19 cellular contexts compared by ENCODE assay signal in the genomic region with DNA sequence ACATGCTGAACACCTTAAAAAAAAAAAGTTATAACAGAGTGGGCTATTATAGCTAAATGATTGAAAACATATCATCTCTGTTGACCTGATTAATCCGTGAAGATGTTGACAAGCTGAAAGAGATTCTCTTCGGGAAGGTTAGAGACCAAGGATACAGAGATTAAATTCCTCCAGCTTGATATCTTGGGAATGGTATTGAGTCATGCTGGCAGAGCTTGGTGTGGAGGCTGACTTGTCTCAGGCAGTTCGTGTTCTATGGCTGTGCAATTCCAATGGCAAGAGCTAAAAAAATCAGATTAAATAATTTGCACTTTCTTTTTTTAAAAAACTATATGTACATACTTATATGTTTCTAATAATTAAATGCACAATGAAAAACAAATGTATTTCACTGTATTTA. TPM values are rescaled to one million over a fixed set of nuclear protein-coding genes. Genes with fewer than 3 reads are reported as not detected.
A peak's percentile ranks its signal among the peaks of the same experiment; 100 is the strongest.
DNase-seq lines count a peak whose midpoint lies in the region; ATAC-seq and TF ChIP-seq lines count a peak whose summit lies in the region.
"Had no signal": no experiment of that assay in that cellular context is flagged by ENCODE, and none has a peak within 500 bp of the region (broad histone marks: within the 10 kb centered on the region; RNA-seq: fewer than 3 reads in every experiment).

No MANE protein-coding gene starts in this region.

- H4K20me1 ChIP-seq in H9 (ENCODE audit: control insufficient read depth, insufficient read depth, insufficient read length) = no peaks in the 10 kb centered on the region

- H3K4me2 ChIP-seq in H9 (ENCODE audit: insufficient read depth, insufficient read length, low read length) (no peak overlapping the region), mesendoderm (ENCODE audit: low read length) (no peak overlapping the region)
- H3K4me2 ChIP-seq: A549, KMS-11 had no signal

- H3K4ac ChIP-seq in H9 (ENCODE audit: low read depth, low read length) (no peak overlapping the region), mesendoderm (ENCODE audit: low read depth, low read length) (no peak overlapping the region)

- H2BK20ac ChIP-seq in H9 (ENCODE audit: low read depth, low read length, poor library complexity, severe bottlenecking) = peak overlapping the region; percentile 45

- H4K91ac ChIP-seq in H9 (ENCODE audit: insufficient read length, low read depth, low read length) = no peak overlapping the region

- H2BK5ac ChIP-seq in H9 (ENCODE audit: insufficient read length, low read length) (no peak overlapping the region), mesendoderm (ENCODE audit: low read length) (no peak overlapping the region)

- peaks cover 5 to 14% of the 10 kb centered on the region in 2 experiments for H3K9me3 Mint-ChIP-seq in H9

- TF ChIP-seq CTCF in H9 (conservative IDR thresholded peaks at IDR 0.05) (no peak), cardiac fibroblast (IDR thresholded peaks at IDR 0.05; ENCODE audit: low read depth, low read length) (no peak)

- H2AFZ ChIP-seq in H9 (ENCODE audit: low read length) = no peak overlapping the region

- no peak overlapping the region for H2AK5ac ChIP-seq in H9 (ENCODE audit: insufficient read length, low read length)
- H2AK5ac ChIP-seq in mesendoderm (ENCODE audit: low read length) = no peak overlapping the region

- no peak overlapping the region for H2BK15ac ChIP-seq in H9 (ENCODE audit: low read depth, low read length)
- H2BK15ac ChIP-seq in mesendoderm (replicated peaks; ENCODE audit: low read depth) = no peak overlapping the region

- peaks cover 0 to 13% (median 2%) of the 10 kb centered on the region in 3 experiments; a peak in 4 of 7 replicates for H3K36me3 Mint-ChIP-seq in H9 (ENCODE audit: insufficient read depth in 1 of 3, low read depth in 3 of 3)
- H3K36me3 Mint-ChIP-seq: CD4-positive, CD25-positive, alpha-beta regulatory T cell had no signal

- H3K23ac ChIP-seq in H9 (ENCODE audit: insufficient read length, low read depth, low read length) (no peak overlapping the region), mesendoderm (ENCODE audit: low read length) (no peak overlapping the region)

- no peak overlapping the region for H3T11ph ChIP-seq in H9 (ENCODE audit: low read length)

- peaks cover 6% of the 10 kb centered on the region; the same call in 1 of the 2 replicates for H3K4me1 ChIP-seq in H9 (ENCODE audit: insufficient read depth, low read length)
- no peaks in the 10 kb centered on the region for H3K4me1 ChIP-seq in mesendoderm (ENCODE audit: control insufficient read depth, low read depth, low read length)
- H3K4me1 ChIP-seq: A549, Peyer's patch had no signal

- H3K4me3 Mint-ChIP-seq in H9 = no peak overlapping the region
- H3K4me3 Mint-ChIP-seq: CD4-positive, CD25-positive, alpha-beta regulatory T cell had no signal

- H3K79me1 ChIP-seq in H9 (ENCODE audit: insufficient read depth, low read depth, low read length, poor library complexity, severe bottlenecking) = no peaks in the 10 kb centered on the region
- H3K79me1 ChIP-seq in mesendoderm (ENCODE audit: low read length) = no peaks in the 10 kb centered on the region

- H3K27me3 ChIP-seq in H9 (ENCODE audit: insufficient read depth, low read length) (no peaks in the 10 kb centered on the region), mesendoderm (ENCODE audit: insufficient read depth, low read length, poor library complexity) (no peaks in the 10 kb centered on the region)
- H3K27me3 ChIP-seq: Peyer's patch had no signal

- DNase-seq in AG20443 (ENCODE audit: low spot score) (peak; percentile 14), H9 (no peak), cardiac fibroblast (ENCODE audit: low read depth in 2 of 2) (peak; percentile 15 to 24), mesendoderm (peak; percentile 30), NCI-H446 (lab: John Stamatoyannopoulos, UW) (no peak)
- no peak for DNase-seq in activated effector memory CD4-positive, alpha-beta T cell treated with anti-CD3 and anti-CD28 coated beads, Interleukin-2, amount 50 U/mL, for 16 hours
- DNase-seq: CD4-positive, CD25-positive, alpha-beta regulatory T cell; DMS79; IMR-90; NCI-H1092 treated with DMSO at 0.1 percent for 48 hours; NCI-H146; NCI-H2029; NCI-H526; Peyer's patch had no signal

- H4K8ac ChIP-seq in H9 (replicated peaks; ENCODE audit: insufficient read length, low read depth, low read length) = no peak overlapping the region
- H4K8ac ChIP-seq in mesendoderm (ENCODE audit: low read depth, low read length) = no peak overlapping the region

- H2BK120ac ChIP-seq in H9 (ENCODE audit: low read depth, low read length, poor library complexity, severe bottlenecking) (no peak overlapping the region), mesendoderm (ENCODE audit: low read depth, low read length) (no peak overlapping the region)

- no CpG with 5 or more reads among the region's 3 CpGs for WGBS in H9 (ENCODE audit: extremely low coverage, insufficient read length, low lambda C conversion rate)
- WGBS in mesendoderm (ENCODE audit: extremely low coverage, insufficient coverage, low lambda C conversion rate) = no CpG with 5 or more reads among the region's 3 CpGs

- no peaks in the 10 kb centered on the region for H3K23me2 ChIP-seq in H9 (ENCODE audit: insufficient read length, low read depth, low read length, poor library complexity, severe bottlenecking)

- no peak overlapping the region for H3K9ac ChIP-seq in H9 (ENCODE audit: extremely low read depth, insufficient read length, low read length)
- no peak overlapping the region for H3K9ac ChIP-seq in mesendoderm (ENCODE audit: low read length)
- H3K9ac ChIP-seq: KMS-11 had no signal

- no peak overlapping the region for H3K4me3 ChIP-seq in cardiac fibroblast (replicated peaks in 1 of 2; ENCODE audit: low read depth in 2 of 2, low read length in 2 of 2)
- H3K4me3 ChIP-seq in mesendoderm (ENCODE audit: low read length) = no peak overlapping the region
- H3K4me3 ChIP-seq: A549, Peyer's patch had no signal

- H3K27ac Mint-ChIP-seq in H9 = no peak overlapping the region
- H3K27ac Mint-ChIP-seq: CD4-positive, CD25-positive, alpha-beta regulatory T cell had no signal

- H4K5ac ChIP-seq in H9 (ENCODE audit: insufficient read length, low read depth, low read length) (no peak overlapping the region), mesendoderm (ENCODE audit: low read length) (no peak overlapping the region)

- H3K36me3 ChIP-seq in mesendoderm (ENCODE audit: control insufficient read depth, insufficient read depth, low read length) = no peaks in the 10 kb centered on the region
- H3K36me3 ChIP-seq: Peyer's patch had no signal

- no peaks in the 10 kb centered on the region for H3K79me2 ChIP-seq in H9 (ENCODE audit: insufficient read depth, low read length)
- no peaks in the 10 kb centered on the region for H3K79me2 ChIP-seq in mesendoderm (ENCODE audit: control insufficient read depth, insufficient read depth, low read length)

- H3K27me3 Mint-ChIP-seq in H9 (ENCODE audit: low read depth) = 0 out of 2 replicates have a peak, but pooled peaks cover 1% of the 10 kb centered on the region
- H3K27me3 Mint-ChIP-seq: CD4-positive, CD25-positive, alpha-beta regulatory T cell had no signal

- H3K14ac ChIP-seq in H9 (ENCODE audit: insufficient read depth, low read length) = no peak overlapping the region

- H3K18ac ChIP-seq in H9 (ENCODE audit: insufficient read length, low read depth, low read length) (no peak overlapping the region), mesendoderm (ENCODE audit: low read length) (no peak overlapping the region)

- H3K56ac ChIP-seq in H9 (ENCODE audit: insufficient read length, low read depth, low read length) (no peak overlapping the region), mesendoderm (ENCODE audit: low read length) (no peak overlapping the region)

- H3K9me3 ChIP-seq in H9 (ENCODE audit: control insufficient read depth, low read depth, low read length) = no peaks in the 10 kb centered on the region
- H3K9me3 ChIP-seq: Peyer's patch had no signal

- H3K27ac ChIP-seq in H9 (ENCODE audit: insufficient read length, low read depth, low read length) (no peak overlapping the region), mesendoderm (ENCODE audit: low read depth, low read length) (no peak overlapping the region)
- H3K27ac ChIP-seq: A549, KMS-11, Peyer's patch had no signal

- peaks cover 37 to 39% of the 10 kb centered on the region in 2 experiments for H3K4me1 Mint-ChIP-seq in H9
- H3K4me1 Mint-ChIP-seq: CD4-positive, CD25-positive, alpha-beta regulatory T cell had no signal

- no peak overlapping the region for H2BK12ac ChIP-seq in H9 (ENCODE audit: insufficient read length, low read depth, low read length)

- no peak for ATAC-seq in GM18520 (IDR thresholded peaks at IDR 0.05; ENCODE audit: unreplicated experiment)
- ATAC-seq: A549, HCT116 had no signal

RNA-seq across cellular contexts. Expression of gene CACNA2D1, which starts 24.9 kb away (rescaled TPM):
- total RNA-seq in H9 (2021) = 29.9 and 36.2 TPM in 2 replicates
- polyA plus RNA-seq in mesendoderm (2013, experiment 1 of 2) = 12.8 TPM
- polyA plus RNA-seq in mesendoderm (2013, experiment 2 of 2) = 13.3 TPM
- total RNA-seq: CD4-positive, CD25-positive, alpha-beta regulatory T cell; OCI-LY7 had no signal
- polyA plus RNA-seq: CD4-positive, CD25-positive, alpha-beta regulatory T cell had no signal

Comparison
In these comparisons a context has a peak if more than half of its experiments do, and no peak if none do; other contexts are left out.
1. DNase-seq: peak in AG20443 (single experiment), cardiac fibroblast (2 of 2) and mesendoderm (single experiment); none in H9 (single experiment), NCI-H446 (0 of 2) and activated effector memory CD4-positive, alpha-beta T cell treated with anti-CD3 and anti-CD28 coated beads, Interleukin-2, amount 50 U/mL, for 16 hours (single experiment).